Comparison of ENCODE assay signal across 1 cellular context in the genomic region with DNA sequence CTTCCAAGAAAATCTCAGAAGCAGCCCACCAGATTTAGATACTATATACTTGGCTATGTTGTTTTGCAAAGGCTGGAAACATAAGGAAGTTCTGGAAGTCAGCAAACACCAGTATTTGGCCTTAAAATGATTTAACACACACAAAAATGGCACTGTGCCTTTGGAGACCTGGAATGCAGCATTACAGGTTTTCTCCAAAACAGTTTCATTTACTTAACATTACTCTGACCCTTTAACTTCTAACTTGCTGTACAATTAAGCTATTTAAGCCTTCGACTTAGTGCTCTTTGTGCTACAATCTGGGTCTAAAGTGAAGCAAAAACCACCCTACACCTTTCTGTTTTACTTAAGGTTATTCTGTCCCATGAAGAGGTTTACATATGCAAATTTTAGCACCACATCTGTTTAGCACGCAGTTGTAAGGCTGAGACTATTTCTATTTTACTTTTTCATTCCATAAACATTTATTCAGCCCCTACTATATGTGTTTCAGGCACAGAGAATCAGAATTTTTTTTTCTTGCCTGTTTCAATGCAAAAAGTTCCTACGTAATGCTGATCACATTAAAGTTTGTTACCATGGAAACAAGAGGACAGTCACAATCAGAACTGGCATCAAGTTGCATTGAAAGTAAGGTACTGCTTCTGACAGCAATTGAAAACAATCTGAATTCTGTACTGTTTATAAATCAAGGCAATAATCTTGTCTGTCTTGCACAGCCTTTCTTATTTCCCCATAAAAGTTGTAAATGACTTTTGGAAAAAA.
TF ChIP-seq lines count a peak whose summit lies in the region.

No MANE protein-coding gene starts in this region.

TF ChIP-seq in IMR-90, 13 proteins besides CTCF, POLR2A, EP300 and RAD21 (continued from another document):
- no peak for TF ChIP-seq ELK1 (IDR thresholded peaks at IDR 0.05; ENCODE audit: borderline replicate concordance, low read depth, low read length)
- no peak for TF ChIP-seq MAFK (IDR thresholded peaks at IDR 0.05; ENCODE audit: low read depth, low read length)
- TF ChIP-seq FOS (IDR thresholded peaks at IDR 0.05; ENCODE audit: low read depth, low read length), result no peak
- TF ChIP-seq NFE2L2 (IDR thresholded peaks at IDR 0.05; ENCODE audit: low read depth, low read length), result no peak
- no peak for TF ChIP-seq SMC3 (IDR thresholded peaks at IDR 0.05; ENCODE audit: low read depth, low read length)
